In the genomic region with DNA sequence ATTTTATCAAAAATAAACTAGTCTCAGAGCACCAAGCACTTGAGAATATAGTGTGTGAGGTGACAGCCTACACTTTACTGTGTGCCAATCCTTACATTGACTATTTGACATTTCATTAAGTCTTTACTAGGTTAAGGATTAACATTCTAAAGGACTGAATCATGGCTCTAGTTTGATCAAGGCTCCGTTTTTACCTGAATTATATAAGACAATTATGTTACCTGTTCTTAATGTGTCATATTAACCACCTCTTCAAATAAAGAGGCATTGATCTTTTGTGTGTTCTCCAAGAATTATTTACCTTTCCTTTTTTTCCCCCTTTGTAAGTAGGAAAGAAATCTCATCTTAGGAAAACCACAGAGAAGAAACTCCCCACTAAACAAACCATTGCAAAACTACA, we compare ENCODE assay signal across 18 cellular contexts.
DNase-seq lines count a peak whose midpoint lies in the region; ATAC-seq, FAIRE-seq and TF ChIP-seq lines count a peak whose summit lies in the region.
"Had no signal": no experiment of that assay in that cellular context is flagged by ENCODE, and none has a peak within 500 bp of the region (broad histone marks: within the 10 kb centered on the region; RNA-seq: fewer than 3 reads in every experiment).

No MANE protein-coding gene starts in this region.

- H3K36me3 Mint-ChIP-seq in MCF 10A (ENCODE audit: insufficient read depth, unreplicated experiment): no peaks in the 10 kb centered on the region

- H3K9me3 ChIP-seq in mammary epithelial cell (replicated peaks; ENCODE audit: insufficient read depth, low read length) (no peaks in the 10 kb centered on the region), hepatocyte (ENCODE audit: low read depth) (no peaks in the 10 kb centered on the region)
- H3K9me3 ChIP-seq: Caco-2 had no signal

- no peaks in the 10 kb centered on the region for H3K9me2 ChIP-seq in hepatocyte (replicated peaks; ENCODE audit: insufficient read depth)

- WGBS in mammary epithelial cell (ENCODE audit: low coverage, missing lambda C conversion rate): 0% methylated on average over 1 of the region's 1 CpG
- WGBS in hepatocyte (ENCODE audit: low lambda C conversion rate, missing lambda C conversion rate): 42% methylated on average over 1 of the region's 1 CpG

- H3K79me2 ChIP-seq in mammary epithelial cell (ENCODE audit: insufficient read depth, low read length): no peaks in the 10 kb centered on the region
- H3K79me2 ChIP-seq in hepatocyte: no peaks in the 10 kb centered on the region

- no peaks in the 10 kb centered on the region for H3K9me3 Mint-ChIP-seq in MCF 10A (ENCODE audit: unreplicated experiment)

- H3K4me3 ChIP-seq in mammary epithelial cell (replicated peaks in 1 of 3; ENCODE audit: insufficient read depth in 1 of 3, low read depth in 2 of 3, low read length in 3 of 3) (no peak overlapping the region), bronchial epithelial cell (ENCODE audit: low read depth, low read length) (no peak overlapping the region), hepatocyte (no peak overlapping the region)
- H3K4me3 ChIP-seq: BLaER1, GM23248 had no signal

- peak overlapping the region; percentile 79 for H3K27ac Mint-ChIP-seq in MCF 10A (ENCODE audit: low read depth, unreplicated experiment)
- H3K27ac Mint-ChIP-seq: CD8-positive, alpha-beta memory T cell had no signal

- H3K27ac ChIP-seq in mammary epithelial cell (ENCODE audit: insufficient read depth, low read depth, low read length) (no peak overlapping the region), hepatocyte (peak overlapping the region; percentile 45)
- H3K27ac ChIP-seq: 22Rv1, BLaER1, GM23248 had no signal

- no peak for DNase-seq in MCF 10A (ENCODE audit: unreplicated experiment)
- no peak for DNase-seq in mammary epithelial cell
- DNase-seq in LoVo (ENCODE audit: low spot score): peak; percentile 6
- DNase-seq in bronchial epithelial cell (ENCODE audit: low read depth): peak; percentile 63
- DNase-seq in hepatocyte (ENCODE audit: low spot score): no peak
- no peak for DNase-seq in NOMO-1 treated with DMSO at 0.1 percent for 48 hours (lab: John Stamatoyannopoulos, UW; ENCODE audit: unreplicated experiment)
- DNase-seq: AML-193; Caco-2; CD8-positive, alpha-beta memory T cell; DMS53; GF-D8; GM23248 had no signal

- CTCF ChIA-PET in MCF 10A (lab: Yijun Ruan, JAX): interaction anchor here (0.5 to 1.0 kb wide), 3 partner anchors 11 to 1223 kb away, joined by 3 read pairs; no protein-coding TSS in a partner anchor
- CTCF ChIA-PET in mammary epithelial cell (lab: Charles Lee; ENCODE audit: low non-redundant PET): no interaction called here

- POLR2A ChIA-PET in MCF 10A (lab: Yijun Ruan, JAX): no interaction called here

- no peak overlapping the region for H3K4me3 Mint-ChIP-seq in MCF 10A (ENCODE audit: unreplicated experiment)
- H3K4me3 Mint-ChIP-seq: CD8-positive, alpha-beta memory T cell had no signal

- H3K9ac ChIP-seq in mammary epithelial cell (ENCODE audit: insufficient read depth, low read length): no peak overlapping the region
- H3K9ac ChIP-seq: BLaER1, GM23248 had no signal

- in situ Hi-C loops in mammary epithelial cell (cut with MboI; ENCODE audit: low sequenced_read_pairs in 2 of 2): no loop called here

- H3K27me3 ChIP-seq in mammary epithelial cell (ENCODE audit: insufficient read depth, low read length) (no peaks in the 10 kb centered on the region), bronchial epithelial cell (ENCODE audit: control insufficient read depth, insufficient read depth, low read length) (no peaks in the 10 kb centered on the region), hepatocyte (no peaks in the 10 kb centered on the region)
- H3K27me3 ChIP-seq: BLaER1 had no signal

- TF ChIP-seq CTCF in MCF 10A (IDR thresholded peaks at IDR 0.05; ENCODE audit: unreplicated experiment): no peak
- no peak for TF ChIP-seq CTCF in mammary epithelial cell (conservative IDR thresholded peaks at IDR 0.05 in 1 of 2, IDR thresholded peaks at IDR 0.05 in 1 of 2; ENCODE audit: extremely low read depth in 1 of 2, insufficient read depth in 1 of 2, low read depth in 1 of 2, low read length in 2 of 2)
- TF ChIP-seq CTCF in bronchial epithelial cell (IDR thresholded peaks at IDR 0.05; ENCODE audit: insufficient read depth, low read length, severe bottlenecking): no peak
- TF ChIP-seq CTCF in hepatocyte (IDR thresholded peaks at IDR 0.05; ENCODE audit: poor library complexity): no peak

- no peak overlapping the region for H2AFZ ChIP-seq in mammary epithelial cell (ENCODE audit: low read depth, low read length)
- H2AFZ ChIP-seq in hepatocyte: no peak overlapping the region
- H2AFZ ChIP-seq: GM23248 had no signal

- BruUV-seq in MCF 10A (replicated peaks; lab: Mats Ljungman, UMichigan): no TSS peak
- BruUV-seq in mammary epithelial cell (replicated peaks; lab: Mats Ljungman, UMichigan): no TSS peak

- H4K20me1 ChIP-seq in mammary epithelial cell (ENCODE audit: insufficient read depth, low read length): no peaks in the 10 kb centered on the region
- H4K20me1 ChIP-seq in hepatocyte (ENCODE audit: insufficient read depth, poor library complexity, severe bottlenecking): no peaks in the 10 kb centered on the region
- H4K20me1 ChIP-seq: BLaER1 had no signal

- H3K36me3 ChIP-seq in mammary epithelial cell (ENCODE audit: insufficient read depth, low read length) (no peaks in the 10 kb centered on the region), bronchial epithelial cell (ENCODE audit: control insufficient read depth, insufficient read depth, low read length) (no peaks in the 10 kb centered on the region), hepatocyte (replicated peaks; ENCODE audit: insufficient read depth, low read depth) (no peaks in the 10 kb centered on the region)

- peaks cover 13% of the 10 kb centered on the region for H3K4me1 Mint-ChIP-seq in MCF 10A (ENCODE audit: insufficient read depth, unreplicated experiment)
- H3K4me1 Mint-ChIP-seq: CD8-positive, alpha-beta memory T cell had no signal

- ATAC-seq in HG03571 (IDR thresholded peaks at IDR 0.05; ENCODE audit: unreplicated experiment) (no peak), GM19455 (IDR thresholded peaks at IDR 0.05; ENCODE audit: unreplicated experiment) (no peak)
- ATAC-seq: HCT116 had no signal

- dilution Hi-C loops in mammary epithelial cell (cut with HindIII; ENCODE audit: low sequenced_read_pairs): no loop called here

- H3K4me2 ChIP-seq in mammary epithelial cell (ENCODE audit: insufficient read depth, low read depth, low read length): no peak overlapping the region
- H3K4me2 ChIP-seq in hepatocyte: no peak overlapping the region
- H3K4me2 ChIP-seq: BLaER1 had no signal

- no peaks in the 10 kb centered on the region for H3K27me3 Mint-ChIP-seq in MCF 10A (ENCODE audit: insufficient read depth, unreplicated experiment)
- H3K27me3 Mint-ChIP-seq: CD8-positive, alpha-beta memory T cell had no signal

- peaks cover 5% of the 10 kb centered on the region for H3K4me1 ChIP-seq in mammary epithelial cell (ENCODE audit: insufficient read depth, low read length)
- peaks cover 13% of the 10 kb centered on the region for H3K4me1 ChIP-seq in hepatocyte (ENCODE audit: insufficient read depth)
- H3K4me1 ChIP-seq: BLaER1, Caco-2 had no signal

- no peak for FAIRE-seq in bronchial epithelial cell (lab: Jason Lieb, UNC)
- FAIRE-seq: H54 had no signal

- intact Hi-C loops in MCF 10A (cut with micrococcal nuclease): no loop called here
- intact Hi-C loops in mammary epithelial cell (cut with micrococcal nuclease): no loop called here

Comparison
In these comparisons a context has a peak if more than half of its experiments do, and no peak if none do; other contexts are left out.
1. DNase-seq: peak in LoVo (single experiment) and bronchial epithelial cell (single experiment); none in MCF 10A (single experiment), mammary epithelial cell (single experiment), hepatocyte (single experiment) and NOMO-1 treated with DMSO at 0.1 percent for 48 hours (single experiment).